8 cellular contexts compared by ENCODE assay signal in genomic region chr1:26695417-26696190, GRCh38. TPM values are rescaled to one million over a fixed set of nuclear protein-coding genes. Genes with fewer than 3 reads are reported as not detected.
DNase-seq lines count a peak whose midpoint lies in the region; ATAC-seq lines count a peak whose summit lies in the region.

Gene ARID1A, plus strand, starts transcription at chr1:26696015. Its CDS starts 389 bp downstream, at chr1:26696404.

- H3K36me3 Mint-ChIP-seq in activated naive CD4-positive, alpha-beta T cell treated with anti-CD3 and anti-CD28 coated beads, Interleukin-2, amount 50 U/mL, for 72 hours, result peaks cover 0 to 22% of the 10 kb centered on the region in 2 donors

- H3K27ac Mint-ChIP-seq in activated naive CD4-positive, alpha-beta T cell treated with anti-CD3 and anti-CD28 coated beads, Interleukin-2, amount 50 U/mL, for 72 hours, result peak within 1 kb of the TSS; percentile 95 to 99

- DNase-seq in GM04504 (ENCODE audit: low read depth) (peak; percentile 95), NCI-H1105 (lab: John Stamatoyannopoulos, UW) (peak; percentile 96), SKM-1 treated with dmso at 0.1 percent for 144 hours (lab: John Stamatoyannopoulos, UW; ENCODE audit: unreplicated experiment) (peak; percentile 93), globus pallidus (ENCODE audit: low spot score) (peak; percentile 93), nucleus accumbens (lab: John Stamatoyannopoulos, UW) (peak; percentile 45 to 96 (median 91)), substantia nigra (lab: John Stamatoyannopoulos, UW) (peak; percentile 56 to 97 (median 90))
- DNase-seq in activated naive CD4-positive, alpha-beta T cell treated with anti-CD3 and anti-CD28 coated beads, Interleukin-2, amount 50 U/mL, for 72 hours (ENCODE audit: low spot score in 2 of 2), result peak; percentile 83 to 95

- peak within 1 kb of the TSS; percentile 96 for H3K27ac ChIP-seq in substantia nigra (ENCODE audit: low read depth, low read length, poor library complexity, severe bottlenecking)

- peak; percentile 36 for ATAC-seq in HG02623 (IDR thresholded peaks at IDR 0.05; ENCODE audit: unreplicated experiment)
- ATAC-seq in activated naive CD4-positive, alpha-beta T cell treated with anti-CD3 and anti-CD28 coated beads, Interleukin-2, amount 50 U/mL, for 72 hours, result peak; percentile 20 to 63

- no peaks in the 10 kb centered on the region for H3K9me3 Mint-ChIP-seq in activated naive CD4-positive, alpha-beta T cell treated with anti-CD3 and anti-CD28 coated beads, Interleukin-2, amount 50 U/mL, for 72 hours

RNA-seq across cellular contexts. Expression of gene ARID1A, which starts in this region (rescaled TPM):
- 100 to 1,000 TPM; 110 to 116 TPM for total RNA-seq in activated naive CD4-positive, alpha-beta T cell treated with anti-CD3 and anti-CD28 coated beads, Interleukin-2, amount 50 U/mL, for 72 hours

Comparison
In these comparisons a context has a peak if more than half of its experiments do, and no peak if none do; other contexts are left out.
1. Peak in every context shown above with its lines: DNase-seq, ATAC-seq and H3K27ac ChIP-seq.